23 cellular contexts compared by ENCODE assay signal in the genomic region with DNA sequence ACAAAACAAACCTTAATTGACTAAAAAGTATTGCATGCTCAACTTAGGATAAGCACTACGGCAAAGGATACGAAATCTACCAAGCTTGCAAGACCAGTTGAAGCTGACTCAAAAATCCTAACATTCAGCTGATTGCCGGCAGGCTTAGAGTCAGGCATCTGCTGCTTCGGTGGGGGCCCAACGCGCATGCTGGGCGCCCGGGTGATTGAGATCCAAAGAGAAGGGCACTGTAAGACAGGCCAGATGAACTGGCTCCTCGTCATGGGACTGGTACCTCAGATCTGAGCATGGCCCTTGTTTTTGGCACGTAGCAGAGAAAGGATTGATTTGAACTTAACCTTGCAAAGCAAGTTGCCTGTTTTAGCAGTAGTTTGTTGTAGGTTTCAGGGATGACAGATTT.
"Had no signal": no experiment of that assay in that cellular context is flagged by ENCODE, and none has a peak within 500 bp of the region (broad histone marks: within the 10 kb centered on the region; RNA-seq: fewer than 3 reads in every experiment).

No MANE protein-coding gene starts in this region.

- H3K9me3 ChIP-seq: adrenal gland, ascending aorta, gastroesophageal sphincter, heart left ventricle, sigmoid colon, upper lobe of right lung had no signal

- H3K27me3 ChIP-seq: adrenal gland, ascending aorta, gastroesophageal sphincter, heart left ventricle, neural progenitor cell, sigmoid colon, upper lobe of right lung had no signal

- H3K36me3 ChIP-seq: adrenal gland, neural progenitor cell had no signal

- H3K27ac Mint-ChIP-seq: neural progenitor cell, progenitor cell of endocrine pancreas had no signal

- H3K4me3 ChIP-seq: adrenal gland, ascending aorta, gastroesophageal sphincter, heart left ventricle, neural progenitor cell, sigmoid colon, smooth muscle cell, upper lobe of right lung had no signal

- H3K9me3 Mint-ChIP-seq: central memory CD8-positive, alpha-beta T cell; naive B cell; neural progenitor cell had no signal

- DNase-seq: activated CD4-positive, alpha-beta T cell treated with anti-CD3 and anti-CD28 coated beads, Interleukin-2, amount 50 U/mL, for 4 hours; activated effector memory CD4-positive, alpha-beta T cell treated with anti-CD3 and anti-CD28 coated beads, Interleukin-2, amount 50 U/mL, for 16 hours; activated naive CD4-positive, alpha-beta T cell treated with anti-CD3 and anti-CD28 coated beads, Interleukin-2, amount 50 U/mL, for 16 hours; cortex of kidney; heart left ventricle; left colon; mesendoderm; naive B cell; retina; sigmoid colon; stimulated activated CD4-positive, alpha-beta T cell treated with anti-CD3 and anti-CD28 coated beads, Interleukin-15, amount 100 ng/mL, for 24 hours; stimulated activated naive CD4-positive, alpha-beta T cell; T-helper 1 cell; T-helper 9 cell; upper lobe of right lung had no signal

- H3K4me3 Mint-ChIP-seq: central memory CD8-positive, alpha-beta T cell; neural progenitor cell had no signal

- H3K27me3 Mint-ChIP-seq: central memory CD8-positive, alpha-beta T cell; naive B cell; progenitor cell of endocrine pancreas had no signal

- H3K27ac ChIP-seq: adrenal gland, ascending aorta, epithelial cell of prostate, gastroesophageal sphincter, heart left ventricle, neural progenitor cell, sigmoid colon, upper lobe of right lung had no signal

- ATAC-seq: gastroesophageal sphincter, heart left ventricle, left colon, upper lobe of right lung had no signal

- H3K4me1 ChIP-seq: neural progenitor cell, upper lobe of right lung had no signal
